Comparison of ENCODE assay signal across 8 cellular contexts in genomic region chr11:9574556-9574805, GRCh38. TPM values are rescaled to one million over a fixed set of nuclear protein-coding genes. Genes with fewer than 3 reads are reported as not detected.
DNase-seq lines count a peak whose midpoint lies in the region; ATAC-seq and TF ChIP-seq lines count a peak whose summit lies in the region.

No MANE protein-coding gene starts in this region.

- H3K4me1 ChIP-seq in HAP-1 (peaks cover 58% of the 10 kb centered on the region), esophagus muscularis mucosa (peaks cover 10 to 36% (median 31%) of the 10 kb centered on the region in 4 donors), osteoblast (ENCODE audit: insufficient read depth, low read length) (peaks cover 32% of the 10 kb centered on the region)

- H4K20me1 ChIP-seq in osteoblast (ENCODE audit: insufficient read depth, low read length) = no peaks in the 10 kb centered on the region

- no peak for TF ChIP-seq EP300 in esophagus muscularis mucosa (IDR thresholded peaks at IDR 0.05)

- DNase-seq in HAP-1 (ENCODE audit: low spot score in 2 of 2) (peak in 1 of 2 experiments; percentile 33), esophagus muscularis mucosa (ENCODE audit: extremely low spot score) (no peak), osteoblast (ENCODE audit: insufficient read length, low spot score, missing footprints) (peak; percentile 62), NCI-H748 treated with DMSO at 0.1 percent for 48 hours (lab: John Stamatoyannopoulos, UW) (no peak), NCI-H345 (lab: John Stamatoyannopoulos, UW) (no peak), NCI-H2107 treated with DMSO at 0.1 percent for 48 hours (lab: John Stamatoyannopoulos, UW; ENCODE audit: unreplicated experiment) (no peak)

- intact Hi-C loops in esophagus muscularis mucosa (cut with DNase I) = no loop called here

- H3K4me2 ChIP-seq in osteoblast (ENCODE audit: insufficient read depth, low read length) = peak overlapping the region; percentile 100

- H3K9me3 ChIP-seq in HAP-1 (no peaks in the 10 kb centered on the region), esophagus muscularis mucosa (no peaks in the 10 kb centered on the region), osteoblast (ENCODE audit: low read depth, low read length) (no peaks in the 10 kb centered on the region)

- in situ Hi-C loops in HAP-1 (cut with MboI; ENCODE audit: low sequenced_read_pairs) = no loop called here

- H3K4me3 ChIP-seq in HAP-1 = peak overlapping the region; percentile 79
- H3K4me3 ChIP-seq in esophagus muscularis mucosa = peak overlapping the region; percentile 78 to 84 (median 81)
- peak overlapping the region; percentile 90 for H3K4me3 ChIP-seq in osteoblast (ENCODE audit: insufficient read depth, low read length)

- TF ChIP-seq CTCF in VCaP (conservative IDR thresholded peaks at IDR 0.05) (no peak), esophagus muscularis mucosa (IDR thresholded peaks at IDR 0.05) (no peak), osteoblast (IDR thresholded peaks at IDR 0.05; ENCODE audit: extremely low read depth, low read depth, low read length) (no peak)

- no peaks in the 10 kb centered on the region for H3K27me3 ChIP-seq in HAP-1 (ENCODE audit: low read depth)
- no peaks in the 10 kb centered on the region for H3K27me3 ChIP-seq in esophagus muscularis mucosa
- no peaks in the 10 kb centered on the region for H3K27me3 ChIP-seq in osteoblast (ENCODE audit: insufficient read depth, low read length)

- peak overlapping the region; percentile 92 for H3K27ac ChIP-seq in VCaP
- H3K27ac ChIP-seq in esophagus muscularis mucosa (replicated peaks in 1 of 4) = peak overlapping the region; percentile 88 to 98 (median 96)
- peak overlapping the region; percentile 95 for H3K27ac ChIP-seq in osteoblast (ENCODE audit: low read depth, low read length)

- H2AFZ ChIP-seq in osteoblast (ENCODE audit: low read length) = peak overlapping the region; percentile 72

- peaks cover 57% of the 10 kb centered on the region for H3K79me2 ChIP-seq in osteoblast (ENCODE audit: insufficient read depth, low read length)

- WGBS in esophagus muscularis mucosa = no CpG with 5 or more reads among the region's 22 CpGs

- no peak for ATAC-seq in HG03175 (IDR thresholded peaks at IDR 0.05; ENCODE audit: unreplicated experiment)

- TF ChIP-seq POLR2A in esophagus muscularis mucosa (IDR thresholded peaks at IDR 0.05; ENCODE audit: low read depth) = no peak

- peaks cover 48% of the 10 kb centered on the region for H3K36me3 ChIP-seq in HAP-1 (replicated peaks)
- H3K36me3 ChIP-seq in esophagus muscularis mucosa = no peaks in the 10 kb centered on the region
- peaks cover 27% of the 10 kb centered on the region for H3K36me3 ChIP-seq in osteoblast (ENCODE audit: insufficient read depth, low read length)

RNA-seq across cellular contexts. Expression of gene WEE1, which starts 1.0 kb away (rescaled TPM):
- total RNA-seq in esophagus muscularis mucosa (10 to 100 TPM; 34.5 to 55.6 (median 41.6) TPM), osteoblast (28.3 and 32.2 TPM in 2 replicates)
